In genomic region chr12:93570552-93571359, GRCh38 we compare ENCODE assay signal across 1 cellular context.
A peak's percentile ranks its signal among the peaks of the same experiment; 100 is the strongest.
TF ChIP-seq lines count a peak whose summit lies in the region.

No MANE protein-coding gene starts in this region.

TF ChIP-seq in GM12878, 131 proteins besides CTCF, POLR2A, EP300 and RAD21 (continued from another document):
- TF ChIP-seq ZBTB33 (IDR thresholded peaks at IDR 0.05) (no peak), STAT1 (conservative IDR thresholded peaks at IDR 0.05) (no peak), LARP7 (IDR thresholded peaks at IDR 0.05) (peak; percentile 39; the same call in 1 of the 2 replicates), ZNF687 (IDR thresholded peaks at IDR 0.05) (peak; percentile 79), RUNX3 (IDR thresholded peaks at IDR 0.05; ENCODE audit: low read length) (0 out of 2 replicates have a peak, but pooled peaks have one; percentile 2), BHLHE40 (IDR thresholded peaks at IDR 0.05; ENCODE audit: borderline replicate concordance in 1 of 2, low read depth in 2 of 2, low read length in 1 of 2) (peak; percentile 83 to 93), E2F8 (IDR thresholded peaks at IDR 0.05; ENCODE audit: low read depth, partially characterized antibody) (no peak), RELB (IDR thresholded peaks at IDR 0.05; ENCODE audit: low read depth) (peak; percentile 15; the same call in 1 of the 2 replicates), RAD51 (IDR thresholded peaks at IDR 0.05) (peak; percentile 61; the same call in 1 of the 2 replicates), IKZF1 (conservative IDR thresholded peaks at IDR 0.05) (peak; percentile 92), IKZF2 (IDR thresholded peaks at IDR 0.05) (peak; percentile 36 to 72)
